In genomic region chr3:191268737-191269136, GRCh38 we compare ENCODE assay signal across 20 cellular contexts.
"Had no signal": no experiment of that assay in that cellular context is flagged by ENCODE, and none has a peak within 500 bp of the region (broad histone marks: within the 10 kb centered on the region; RNA-seq: fewer than 3 reads in every experiment).

No MANE protein-coding gene starts in this region.

- DNase-seq: cortex of kidney; effector memory CD8-positive, alpha-beta T cell; gastrocnemius medialis; glutamatergic neuron; islet precursor cell; mammary epithelial cell; mucosa of descending colon; natural killer cell; small intestine; stimulated activated CD4-positive, alpha-beta T cell treated with anti-CD3 and anti-CD28 coated beads, Interleukin-2, amount 100 ng/mL, for 48 hours; stimulated activated naive CD8-positive, alpha-beta T cell treated with anti-CD3 and anti-CD28 coated beads, Interleukin-15, Interleukin-2, amounts not matched to agents 100 U/mL and 50 U/mL, for 24 hours; thyroid gland; upper lobe of left lung; uterus had no signal

- ATAC-seq: gastrocnemius medialis; left lobe of liver; mucosa of descending colon; natural killer cell; stimulated activated naive CD8-positive, alpha-beta T cell treated with anti-CD3 and anti-CD28 coated beads, Interleukin-15, Interleukin-2, amounts not matched to agents 100 U/mL and 50 U/mL, for 24 hours had no signal

- H3K27ac Mint-ChIP-seq: effector memory CD8-positive, alpha-beta T cell; natural killer cell had no signal

- H3K4me3 Mint-ChIP-seq: effector memory CD8-positive, alpha-beta T cell; natural killer cell; neural crest cell had no signal

- H3K4me1 ChIP-seq: gastrocnemius medialis, right atrium auricular region, suprapubic skin, thyroid gland, uterus had no signal

- H3K9me3 ChIP-seq: esophagus muscularis mucosa, gastrocnemius medialis, mucosa of descending colon, right atrium auricular region, suprapubic skin, thyroid gland, upper lobe of left lung, uterus had no signal

- H3K4me1 Mint-ChIP-seq: natural killer cell, neural crest cell had no signal

- H3K27ac ChIP-seq: epithelial cell of prostate, esophagus muscularis mucosa, gastrocnemius medialis, right atrium auricular region, suprapubic skin, thyroid gland, upper lobe of left lung, uterus had no signal

- H3K27me3 ChIP-seq: esophagus muscularis mucosa, gastrocnemius medialis, right atrium auricular region, suprapubic skin, thyroid gland, upper lobe of left lung, uterus had no signal

- H3K27me3 Mint-ChIP-seq: effector memory CD8-positive, alpha-beta T cell had no signal

- H3K4me3 ChIP-seq: esophagus muscularis mucosa, gastrocnemius medialis, mucosa of descending colon, right atrium auricular region, suprapubic skin, thyroid gland, upper lobe of left lung, uterus had no signal

- H3K36me3 Mint-ChIP-seq: natural killer cell had no signal

- H3K36me3 ChIP-seq: esophagus muscularis mucosa, gastrocnemius medialis, right atrium auricular region, suprapubic skin, thyroid gland, upper lobe of left lung, uterus had no signal

- H3K9me3 Mint-ChIP-seq: effector memory CD8-positive, alpha-beta T cell; natural killer cell; neural crest cell had no signal
